Comparison of ENCODE assay signal across 9 cellular contexts in genomic region chr19:3434630-3435553, GRCh38. TPM values are rescaled to one million over a fixed set of nuclear protein-coding genes. Genes with fewer than 3 reads are reported as not detected.
DNase-seq lines count a peak whose midpoint lies in the region; ATAC-seq, FAIRE-seq and TF ChIP-seq lines count a peak whose summit lies in the region.
"Had no signal": no experiment of that assay in that cellular context is flagged by ENCODE, and none has a peak within 500 bp of the region (broad histone marks: within the 10 kb centered on the region; RNA-seq: fewer than 3 reads in every experiment).

No MANE protein-coding gene starts in this region.

- H3K4me1 ChIP-seq in A549: peaks cover 13% of the 10 kb centered on the region

- no peak for TF ChIP-seq CTCF in A549 (IDR thresholded peaks at IDR 0.05)

- peak overlapping the region; percentile 73 to 95 for H3K27ac ChIP-seq in A549
- H3K27ac ChIP-seq in cingulate gyrus (ENCODE audit: low read depth, low read length): peak overlapping the region; percentile 94

- FAIRE-seq in A549 (lab: Jason Lieb, UNC): no peak
- FAIRE-seq: G401.6 had no signal

- peak overlapping the region; percentile 30; the same call in 2 of the 3 replicates for H3K4me3 ChIP-seq in A549

- peak overlapping the region; percentile 72 for H3K4me2 ChIP-seq in A549

- DNase-seq in A549 (ENCODE audit: low read depth in 1 of 2, low spot score in 1 of 2) (peak; percentile 89 to 95), NCI-H345 (lab: John Stamatoyannopoulos, UW) (peak; percentile 98), kidney tubule cell (ENCODE audit: low spot score) (peak; percentile 94)
- peak; percentile 94 to 96 for DNase-seq in activated CD4-positive, alpha-beta T cell treated with anti-CD3 and anti-CD28 coated beads for 4 hours
- peak; percentile 95 for DNase-seq in stimulated activated CD4-positive, alpha-beta T cell treated with anti-CD3 and anti-CD28 coated beads, Interleukin-15, amount 100 ng/mL, for 48 hours (ENCODE audit: low read depth in 2 of 2)

- POLR2A ChIA-PET in A549 (lab: Yijun Ruan, JAX): no interaction called here

- CTCF ChIA-PET in A549 (lab: Yijun Ruan, JAX): interaction anchor here (1.2 to 9.2 kb wide), 3 partner anchors 13 to 107 kb away, joined by 4 to 60 read pairs (median 6); no protein-coding TSS in a partner anchor

- no peak for TF ChIP-seq POLR2A in A549 (IDR thresholded peaks at IDR 0.05; ENCODE audit: low read length)

- no peak for TF ChIP-seq EP300 in A549 (IDR thresholded peaks at IDR 0.05)

- ATAC-seq in A549 (peak; percentile 97 to 99), GM18873 (IDR thresholded peaks at IDR 0.05; ENCODE audit: low FRiP score, unreplicated experiment) (peak; percentile 76), HG03139 (IDR thresholded peaks at IDR 0.05; ENCODE audit: unreplicated experiment) (peak; percentile 80)

- no peak for TF ChIP-seq RAD21 in A549 (conservative IDR thresholded peaks at IDR 0.05 in 1 of 2, IDR thresholded peaks at IDR 0.05 in 1 of 2)

- WGBS in A549 (ENCODE audit: missing lambda C conversion rate): 52% methylated on average over 9 of the region's 67 CpGs

- no peaks in the 10 kb centered on the region for H3K9me3 ChIP-seq in A549

TF ChIP-seq in A549, 52 proteins besides CTCF, POLR2A, EP300 and RAD21:
- no peak for TF ChIP-seq ZFP36 (IDR thresholded peaks at IDR 0.05; ENCODE audit: borderline replicate concordance, partially characterized antibody)
- TF ChIP-seq, protein P1, sequence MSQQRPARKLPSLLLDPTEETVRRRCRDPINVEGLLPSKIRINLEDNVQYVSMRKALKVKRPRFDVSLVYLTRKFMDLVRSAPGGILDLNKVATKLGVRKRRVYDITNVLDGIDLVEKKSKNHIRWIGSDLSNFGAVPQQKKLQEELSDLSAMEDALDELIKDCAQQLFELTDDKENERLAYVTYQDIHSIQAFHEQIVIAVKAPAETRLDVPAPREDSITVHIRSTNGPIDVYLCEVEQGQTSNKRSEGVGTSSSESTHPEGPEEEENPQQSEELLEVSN (IDR thresholded peaks at IDR 0.05; ENCODE audit: borderline replicate concordance, low read depth): peak; percentile 72; the same call in 1 of the 2 replicates
- no peak for TF ChIP-seq MAFK (IDR thresholded peaks at IDR 0.05; ENCODE audit: partially characterized antibody)
- TF ChIP-seq PHF8 (IDR thresholded peaks at IDR 0.05; ENCODE audit: borderline replicate concordance, low read depth): no peak
- TF ChIP-seq, protein P2, sequence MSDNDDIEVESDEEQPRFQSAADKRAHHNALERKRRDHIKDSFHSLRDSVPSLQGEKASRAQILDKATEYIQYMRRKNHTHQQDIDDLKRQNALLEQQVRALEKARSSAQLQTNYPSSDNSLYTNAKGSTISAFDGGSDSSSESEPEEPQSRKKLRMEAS (IDR thresholded peaks at IDR 0.05): peak; percentile 81
- TF ChIP-seq GATA3 (IDR thresholded peaks at IDR 0.05; ENCODE audit: borderline replicate concordance): no peak
- TF ChIP-seq SREBF2 (IDR thresholded peaks at IDR 0.05): no peak
- TF ChIP-seq TFCP2L1 (CRISPR knock-in tag; IDR thresholded peaks at IDR 0.05): 0 out of 2 replicates have a peak, but pooled peaks have one; percentile 31
- no peak for TF ChIP-seq JUNB (IDR thresholded peaks at IDR 0.05)
- no peak for TF ChIP-seq RFX5 (IDR thresholded peaks at IDR 0.05)
- TF ChIP-seq HEYL (CRISPR knock-in tag; IDR thresholded peaks at IDR 0.05): no peak
- no peak for TF ChIP-seq ESRRA (IDR thresholded peaks at IDR 0.05; ENCODE audit: borderline replicate concordance, low read length)
- TF ChIP-seq JUN (IDR thresholded peaks at IDR 0.05): peak in 1 of 2 experiments; percentile 64; a peak in 2 of 5 replicates
- peak; percentile 71 for TF ChIP-seq CHD2 (IDR thresholded peaks at IDR 0.05; ENCODE audit: low read length, partially characterized antibody)
- TF ChIP-seq HMGXB4 (CRISPR knock-in tag; IDR thresholded peaks at IDR 0.05; ENCODE audit: borderline replicate concordance): no peak
- TF ChIP-seq, protein P3, sequence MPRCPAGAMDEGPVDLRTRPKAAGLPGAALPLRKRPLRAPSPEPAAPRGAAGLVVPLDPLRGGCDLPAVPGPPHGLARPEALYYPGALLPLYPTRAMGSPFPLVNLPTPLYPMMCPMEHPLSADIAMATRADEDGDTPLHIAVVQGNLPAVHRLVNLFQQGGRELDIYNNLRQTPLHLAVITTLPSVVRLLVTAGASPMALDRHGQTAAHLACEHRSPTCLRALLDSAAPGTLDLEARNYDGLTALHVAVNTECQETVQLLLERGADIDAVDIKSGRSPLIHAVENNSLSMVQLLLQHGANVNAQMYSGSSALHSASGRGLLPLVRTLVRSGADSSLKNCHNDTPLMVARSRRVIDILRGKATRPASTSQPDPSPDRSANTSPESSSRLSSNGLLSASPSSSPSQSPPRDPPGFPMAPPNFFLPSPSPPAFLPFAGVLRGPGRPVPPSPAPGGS (IDR thresholded peaks at IDR 0.05): no peak
- TF ChIP-seq ZSCAN20 (CRISPR knock-in tag; IDR thresholded peaks at IDR 0.05): no peak
- TF ChIP-seq RARB (CRISPR knock-in tag; IDR thresholded peaks at IDR 0.05): no peak
- TF ChIP-seq NPAS2 (CRISPR knock-in tag; IDR thresholded peaks at IDR 0.05; ENCODE audit: borderline replicate concordance): no peak
- no peak for TF ChIP-seq ZC3H11A (IDR thresholded peaks at IDR 0.05)
- no peak for TF ChIP-seq RCOR1 (IDR thresholded peaks at IDR 0.05; ENCODE audit: low read depth, low read length)
- no peak for TF ChIP-seq CHD4 (IDR thresholded peaks at IDR 0.05; ENCODE audit: borderline replicate concordance)
- no peak for TF ChIP-seq ELK1 (IDR thresholded peaks at IDR 0.05; ENCODE audit: low read depth, low read length)
- no peak for TF ChIP-seq ATOH8 (CRISPR knock-in tag; IDR thresholded peaks at IDR 0.05; ENCODE audit: low read depth)
- peak; percentile 32; the same call in 1 of the 2 replicates for TF ChIP-seq FOSL2 (IDR thresholded peaks at IDR 0.05)
- peak; percentile 96 for TF ChIP-seq FOSL2 (CRISPR knock-in tag; IDR thresholded peaks at IDR 0.05)

RNA-seq across cellular contexts. Expression of gene SMIM24, which starts 45.4 kb away (rescaled TPM):
- polyA plus RNA-seq in A549 (2011; rRNA removed) (1.1 and 1.2 TPM in 2 replicates), A549 (2017; fragmentation: RNase III; extraction: RNeasy Plus Mini Kit Qiagen cat#74134 plus additional on column Dnase treatment) (0.62 to 1.0 TPM (median 0.67 TPM) in 3 replicates)
- polyA plus RNA-seq in A549 (2012; cell fraction: cytosol; rRNA removed): 0.26 and 0.47 TPM in 2 replicates
- polyA plus RNA-seq in A549 (2012; cell fraction: nucleus; rRNA removed): 0.14 TPM in 1 of 2 replicates, not detected in the other
- polyA minus RNA-seq in A549 (2011; rRNA and poly(A)+ RNA removed): 0.44 and 1.4 TPM in 2 replicates

RNA-seq across cellular contexts. Expression of gene SMIM44, which starts 48.3 kb away (rescaled TPM):
- not detected in 2 replicates for polyA plus RNA-seq in A549 (2011; rRNA removed)
- not detected in 2 replicates for polyA plus RNA-seq in A549 (2012; cell fraction: cytosol; rRNA removed)
- not detected in 2 replicates for polyA plus RNA-seq in A549 (2012; cell fraction: nucleus; rRNA removed)
- polyA plus RNA-seq in A549 (2017; fragmentation: RNase III; extraction: RNeasy Plus Mini Kit Qiagen cat#74134 plus additional on column Dnase treatment): not detected in 3 replicates
- not detected in 2 replicates for polyA minus RNA-seq in A549 (2011; rRNA and poly(A)+ RNA removed)

Comparison
In these comparisons a context has a peak if more than half of its experiments do, and no peak if none do; other contexts are left out.
1. Peak in every context shown above with its lines: DNase-seq, ATAC-seq, H3K4me3 ChIP-seq and H3K27ac ChIP-seq.